In the genomic region with DNA sequence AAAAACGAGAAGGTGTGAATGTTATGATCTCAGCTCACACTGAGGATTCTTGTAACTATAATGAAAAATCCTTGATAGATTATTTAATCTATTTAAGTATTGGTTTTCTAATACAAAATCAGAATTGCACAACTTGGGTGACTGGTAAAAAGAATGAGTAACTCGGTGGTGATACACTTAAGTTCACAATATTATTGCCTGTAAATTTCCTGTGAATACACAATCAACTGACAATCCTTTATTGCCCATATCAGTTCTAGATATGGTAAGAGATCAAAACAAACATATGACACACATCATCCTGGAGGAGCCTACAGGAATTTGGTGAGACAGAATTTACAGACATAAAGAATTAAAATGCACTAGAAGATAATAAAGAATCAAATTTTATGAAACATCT, we compare ENCODE assay signal across 23 cellular contexts. TPM values are rescaled to one million over a fixed set of nuclear protein-coding genes. Genes with fewer than 3 reads are reported as not detected.
"Had no signal": no experiment of that assay in that cellular context is flagged by ENCODE, and none has a peak within 500 bp of the region (broad histone marks: within the 10 kb centered on the region; RNA-seq: fewer than 3 reads in every experiment).

No MANE protein-coding gene starts in this region.

- H3K27ac ChIP-seq: adrenal gland, breast epithelium had no signal

- H3K9me3 Mint-ChIP-seq: activated naive CD8-positive, alpha-beta T cell treated with anti-CD3 and anti-CD28 coated beads, Interleukin-2, amount 10 ng/mL, durations not matched to agents 7 days and 5 days; T-helper 1 cell treated with Interleukin-12 subunit alpha and Interleukin-12 subunit beta and Interleukin-4 antibody, amounts not matched to agents 30 μg/mL and 1 μg/mL, for 36 hours had no signal

- H3K9me3 ChIP-seq: adrenal gland, breast epithelium, MG63 had no signal

- H3K27me3 ChIP-seq: adrenal gland, breast epithelium, MG63 had no signal

- H3K4me3 Mint-ChIP-seq: activated CD8-positive, alpha-beta T cell treated with anti-CD3 and anti-CD28 coated beads for 36 hours; activated naive CD8-positive, alpha-beta T cell treated with anti-CD3 and anti-CD28 coated beads, Interleukin-2, amount 10 ng/mL, durations not matched to agents 7 days and 5 days; activated T-cell treated with anti-CD3 and anti-CD28 coated beads, Interleukin-2, amount 50 U/mL, for 72 hours; T-helper 1 cell treated with Interleukin-12 subunit alpha and Interleukin-12 subunit beta and Interleukin-4 antibody, amounts not matched to agents 30 μg/mL and 1 μg/mL, for 36 hours had no signal

- H3K36me3 ChIP-seq: adrenal gland, breast epithelium, MG63 had no signal

- H3K4me3 ChIP-seq: adrenal gland, breast epithelium, MG63 had no signal

- H3K27me3 Mint-ChIP-seq: activated CD8-positive, alpha-beta T cell treated with anti-CD3 and anti-CD28 coated beads for 36 hours; activated naive CD8-positive, alpha-beta T cell treated with anti-CD3 and anti-CD28 coated beads, Interleukin-2, amount 10 ng/mL, durations not matched to agents 7 days and 5 days had no signal

- DNase-seq: activated CD4-positive, alpha-beta T cell treated with anti-CD3 and anti-CD28 coated beads for 4 hours; activated CD8-positive, alpha-beta memory T cell treated with anti-CD3 and anti-CD28 coated beads, Interleukin-2, amount 50 U/mL, for 4 hours; activated CD8-positive, alpha-beta T cell treated with anti-CD3 and anti-CD28 coated beads for 36 hours; activated naive CD4-positive, alpha-beta T cell treated with anti-CD3 and anti-CD28 coated beads, Interleukin-2, amount 50 U/mL, for 16 hours; activated naive CD8-positive, alpha-beta T cell treated with anti-CD3 and anti-CD28 coated beads, Interleukin-2, amount 10 ng/mL, durations not matched to agents 7 days and 5 days; activated T-cell treated with anti-CD3 and anti-CD28 coated beads, Interleukin-2, amount 50 U/mL, for 72 hours; adrenal gland; anterior cingulate cortex; central memory CD4-positive, alpha-beta T cell; Kasumi-1; MG63; MV-4-11; NCI-H1092 treated with DMSO at 0.1 percent for 48 hours; NCI-H1417 treated with DMSO at 0.1 percent for 48 hours; NCI-H1694; NCI-H2029; NCI-H2107; NCI-H226; SHP77 had no signal

- FAIRE-seq: RCC 7860 had no signal

- H3K36me3 Mint-ChIP-seq: activated naive CD8-positive, alpha-beta T cell treated with anti-CD3 and anti-CD28 coated beads, Interleukin-2, amount 10 ng/mL, durations not matched to agents 7 days and 5 days had no signal

- H3K4me1 Mint-ChIP-seq: activated naive CD8-positive, alpha-beta T cell treated with anti-CD3 and anti-CD28 coated beads, Interleukin-2, amount 10 ng/mL, durations not matched to agents 7 days and 5 days had no signal

- H3K4me1 ChIP-seq: adrenal gland, breast epithelium had no signal

- H3K27ac Mint-ChIP-seq: activated CD8-positive, alpha-beta T cell treated with anti-CD3 and anti-CD28 coated beads for 36 hours; activated naive CD8-positive, alpha-beta T cell treated with anti-CD3 and anti-CD28 coated beads, Interleukin-2, amount 10 ng/mL, durations not matched to agents 7 days and 5 days; activated T-cell treated with anti-CD3 and anti-CD28 coated beads, Interleukin-2, amount 50 U/mL, for 72 hours; T-helper 1 cell treated with Interleukin-12 subunit alpha and Interleukin-12 subunit beta and Interleukin-4 antibody, amounts not matched to agents 30 μg/mL and 1 μg/mL, for 36 hours had no signal

- ATAC-seq: activated CD4-positive, CD25-positive, alpha-beta regulatory T cell treated with anti-CD3 and anti-CD28 coated beads, Interleukin-2, amount 50 U/mL, for 24 hours; activated CD8-positive, alpha-beta T cell treated with anti-CD3 and anti-CD28 coated beads for 36 hours; activated T-cell treated with anti-CD3 and anti-CD28 coated beads, Interleukin-2, amount 50 U/mL, for 72 hours had no signal

RNA-seq across cellular contexts. Expression of a gene that starts 14.1 kb away (rescaled TPM):
- total RNA-seq: activated CD8-positive, alpha-beta T cell treated with anti-CD3 and anti-CD28 coated beads for 36 hours; activated naive CD8-positive, alpha-beta T cell treated with anti-CD3 and anti-CD28 coated beads, Interleukin-2, amount 10 ng/mL, durations not matched to agents 7 days and 5 days; activated T-cell treated with anti-CD3 and anti-CD28 coated beads, Interleukin-2, amount 50 U/mL, for 72 hours had no signal
